In the genomic region with DNA sequence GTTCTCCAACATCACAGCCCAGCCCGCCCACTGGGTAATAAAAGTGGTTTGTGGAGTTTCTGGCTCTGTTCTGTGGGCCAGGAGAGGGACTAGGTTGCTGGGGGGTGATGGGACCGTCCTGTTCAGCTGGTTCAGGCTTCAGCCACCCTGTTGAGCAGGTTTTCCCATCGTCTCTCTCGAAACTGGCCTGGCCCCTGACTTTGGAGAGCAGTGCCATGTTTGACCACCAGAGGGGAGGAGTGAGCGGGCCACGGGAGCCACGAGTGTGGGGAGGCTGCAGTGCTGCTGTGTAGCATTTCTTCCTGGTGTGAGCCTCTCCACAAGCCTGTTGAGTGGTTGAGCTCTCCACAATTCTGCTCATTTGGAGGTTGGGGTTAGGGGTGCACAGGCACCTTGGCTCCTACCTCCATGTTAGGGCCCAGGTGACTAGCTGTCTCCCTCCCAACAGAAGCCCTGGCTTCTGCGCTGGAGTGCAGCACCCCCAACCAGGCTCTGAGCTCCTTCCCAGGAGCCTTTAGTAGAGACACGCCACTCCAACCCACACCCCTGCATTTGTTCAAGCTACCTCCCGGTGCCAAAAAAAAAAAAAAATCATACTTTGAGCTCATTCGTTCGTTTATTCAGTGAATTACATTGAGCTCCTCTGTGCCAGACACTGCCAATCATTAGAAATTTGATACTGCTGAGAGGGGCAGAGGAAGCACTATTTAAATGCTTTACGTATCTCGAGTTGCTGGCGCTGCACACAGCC, we compare ENCODE assay signal across 8 cellular contexts. TPM values are rescaled to one million over a fixed set of nuclear protein-coding genes. Genes with fewer than 3 reads are reported as not detected.
DNase-seq lines count a peak whose midpoint lies in the region; ATAC-seq and TF ChIP-seq lines count a peak whose summit lies in the region.

No MANE protein-coding gene starts in this region.

- H3K9me3 Mint-ChIP-seq in nephron: no peaks in the 10 kb centered on the region

- ATAC-seq in PC-3: peak; percentile 77
- ATAC-seq in stimulated activated naive CD8-positive, alpha-beta T cell treated with anti-CD3 and anti-CD28 coated beads, Interleukin-15, Interleukin-2, amounts not matched to agents 100 U/mL and 50 U/mL, for 24 hours: peak; percentile 81

- H3K79me2 ChIP-seq in PC-3 (ENCODE audit: low read length): no peaks in the 10 kb centered on the region

- H3F3A ChIP-seq in PC-3 (ENCODE audit: low read length, unreplicated experiment): peaks cover 14% of the 10 kb centered on the region

- peak; percentile 72 for DNase-seq in SIG-M5 treated with dmso at 0.1 percent for 504 hours (lab: John Stamatoyannopoulos, UW; ENCODE audit: unreplicated experiment)
- no peak for DNase-seq in SIG-M5 (lab: John Stamatoyannopoulos, UW)
- DNase-seq in HT1080 (ENCODE audit: low read depth): peak; percentile 63
- peak; percentile 97 for DNase-seq in PC-3
- peak; percentile 86 for DNase-seq in activated T-cell treated with anti-CD3 and anti-CD28 coated beads, Interleukin-2, amount 50 U/mL, for 1 hour
- no peak for DNase-seq in esophagus squamous epithelium (lab: John Stamatoyannopoulos, UW)
- DNase-seq in stimulated activated naive CD8-positive, alpha-beta T cell treated with anti-CD3 and anti-CD28 coated beads, Interleukin-15, Interleukin-2, amounts not matched to agents 100 U/mL and 50 U/mL, for 24 hours: peak; percentile 87

- no peak for TF ChIP-seq POLR2A in esophagus squamous epithelium (IDR thresholded peaks at IDR 0.05)

- peak; percentile 96 for TF ChIP-seq CTCF in PC-3 (conservative IDR thresholded peaks at IDR 0.05; ENCODE audit: low read depth, low read length)
- peak; percentile 87 to 99 (median 98) for TF ChIP-seq CTCF in esophagus squamous epithelium (IDR thresholded peaks at IDR 0.05)
- peak; percentile 87 to 94 (median 89) for TF ChIP-seq CTCF in nephron (IDR thresholded peaks at IDR 0.05; ENCODE audit: unreplicated experiment in 3 of 3)

- H3K4me3 Mint-ChIP-seq in nephron: no peak overlapping the region

- 46 to 57% methylated on average over 8 of the region's 15 CpGs for WGBS in esophagus squamous epithelium, 2 donors

- H3K4me1 ChIP-seq in PC-3 (ENCODE audit: insufficient read depth, low read length) (peaks cover 39% of the 10 kb centered on the region), esophagus squamous epithelium (peaks cover 22 to 71% (median 24%) of the 10 kb centered on the region in 3 donors)

- H3K27ac ChIP-seq in PC-3 (ENCODE audit: low read length) (peak overlapping the region; percentile 94), esophagus squamous epithelium (peak overlapping the region; percentile 75 to 86 (median 80))

- intact Hi-C loops in PC-3 (cut with micrococcal nuclease) (loop anchor here (1.0 to 5.0 kb wide), 4 partner anchors 37 to 160 kb away; a partner anchor contains a TSS), esophagus squamous epithelium (cut with DNase I) (loop anchor here (5.0 kb wide), 1 partner anchor 35 kb away; a partner anchor contains a TSS)

- peaks cover 12% of the 10 kb centered on the region for H3K27me3 Mint-ChIP-seq in nephron (ENCODE audit: low read depth)

- peak overlapping the region in 2 of 3 experiments; percentile 35 to 84 for H3K27ac Mint-ChIP-seq in nephron

- no peaks in the 10 kb centered on the region for H3K27me3 ChIP-seq in PC-3 (ENCODE audit: low read length)
- H3K27me3 ChIP-seq in esophagus squamous epithelium: peaks cover 0 to 10% (median 0%) of the 10 kb centered on the region in 4 donors

- peaks cover 3% of the 10 kb centered on the region for H3K36me3 Mint-ChIP-seq in nephron (ENCODE audit: low read depth)

- H3K9ac ChIP-seq in PC-3 (ENCODE audit: low read length): peak overlapping the region; percentile 64

- H2AFZ ChIP-seq in PC-3 (ENCODE audit: low read length): no peak overlapping the region; the same call in 1 of the 2 replicates

- H3K9me3 ChIP-seq in PC-3 (ENCODE audit: low read length): no peaks in the 10 kb centered on the region
- H3K9me3 ChIP-seq in esophagus squamous epithelium: no peaks in the 10 kb centered on the region

- H3K4me3 ChIP-seq in PC-3 (ENCODE audit: low read length) (no peak overlapping the region), esophagus squamous epithelium (no peak overlapping the region)

- H4K20me1 ChIP-seq in PC-3 (ENCODE audit: low read length): no peaks in the 10 kb centered on the region

- no peaks in the 10 kb centered on the region for H3K9me2 ChIP-seq in PC-3 (replicated peaks; ENCODE audit: low read length)

- H3K36me3 ChIP-seq in PC-3 (ENCODE audit: low read depth, low read length) (peaks cover 29% of the 10 kb centered on the region), esophagus squamous epithelium (peaks cover 0 to 46% (median 12%) of the 10 kb centered on the region in 3 donors)

- peaks cover 11% of the 10 kb centered on the region for H3K4me1 Mint-ChIP-seq in nephron

- CTCF ChIA-PET in PC-3 (lab: Charles Lee): interaction anchor here (0.6 to 3.8 kb wide), 25 partner anchors 11 to 163 kb away, joined by 3 to 80 read pairs (median 5); a partner anchor contains a TSS

- BruUV-seq in PC-3 (replicated peaks; lab: Mats Ljungman, UMichigan): no TSS peak

- POLR2A ChIA-PET in PC-3 (lab: Charles Lee; ENCODE audit: unreplicated experiment): interaction anchor here (0.5 to 0.6 kb wide), 2 partner anchors 33 to 108 kb away, joined by 3 to 8 read pairs; no protein-coding TSS in a partner anchor

- peak overlapping the region; percentile 64 for H3K4me2 ChIP-seq in PC-3 (ENCODE audit: low read length)

RNA-seq across cellular contexts. Expression of a gene that starts 13.9 kb away (rescaled TPM):
- 0.35 and 0.63 TPM in 2 replicates for total RNA-seq in HT1080 (2014; rRNA removed; shearing (Covaris generic))
- 0.06 TPM in 1 of 2 replicates, not detected in the other for polyA plus RNA-seq in HT1080 (2015; cell fraction: cytosol; rRNA removed)
- 0.51 and 0.66 TPM in 2 replicates for polyA plus RNA-seq in HT1080 (2015; cell fraction: nucleus; rRNA removed)
- total RNA-seq in PC-3 (2014; rRNA removed): 177 and 244 TPM in 2 replicates
- total RNA-seq in esophagus squamous epithelium: 100 to 1,000 TPM; 168 to 506 (median 215) TPM

RNA-seq across cellular contexts. Expression of a gene that starts 16.3 kb away (rescaled TPM):
- 0.43 and 1.5 TPM in 2 replicates for total RNA-seq in HT1080 (2014; rRNA removed; shearing (Covaris generic))
- polyA plus RNA-seq in HT1080 (2015; cell fraction: cytosol; rRNA removed): 0.53 and 0.58 TPM in 2 replicates
- polyA plus RNA-seq in HT1080 (2015; cell fraction: nucleus; rRNA removed): 0.24 and 1.2 TPM in 2 replicates
- total RNA-seq in PC-3 (2014; rRNA removed) (39.5 and 52.2 TPM in 2 replicates), esophagus squamous epithelium (100 to 1,000 TPM in 3 of 4 donors, 10 to 100 TPM in 1; 94.0 to 146 (median 123) TPM)

RNA-seq across cellular contexts. Expression of a gene that starts 29.3 kb away (rescaled TPM):
- total RNA-seq in HT1080 (2014; rRNA removed; shearing (Covaris generic)): not detected in 2 replicates
- polyA plus RNA-seq in HT1080 (2015; cell fraction: cytosol; rRNA removed): not detected in 2 replicates
- not detected in 2 replicates for polyA plus RNA-seq in HT1080 (2015; cell fraction: nucleus; rRNA removed)
- 0.33 TPM in 1 of 2 replicates, not detected in the other for total RNA-seq in PC-3 (2014; rRNA removed)
- total RNA-seq in esophagus squamous epithelium: under 1 TPM in 1 of 4 donors, not detected in 3; 0.68 TPM

RNA-seq across cellular contexts. Expression of a gene that starts 36.5 kb away (rescaled TPM):
- 36.4 and 36.8 TPM in 2 replicates for total RNA-seq in HT1080 (2014; rRNA removed; shearing (Covaris generic))
- 9.6 and 10.6 TPM in 2 replicates for polyA plus RNA-seq in HT1080 (2015; cell fraction: cytosol; rRNA removed)
- polyA plus RNA-seq in HT1080 (2015; cell fraction: nucleus; rRNA removed): 20.4 and 21.3 TPM in 2 replicates
- 37.6 and 39.5 TPM in 2 replicates for total RNA-seq in PC-3 (2014; rRNA removed)
- total RNA-seq in esophagus squamous epithelium: 10 to 100 TPM; 17.4 to 25.9 (median 20.7) TPM

RNA-seq across cellular contexts. Expression of a gene that starts 50.5 kb away (rescaled TPM):
- total RNA-seq in HT1080 (2014; rRNA removed; shearing (Covaris generic)): 28.0 and 40.7 TPM in 2 replicates
- polyA plus RNA-seq in HT1080 (2015; cell fraction: cytosol; rRNA removed): 24.7 and 42.0 TPM in 2 replicates
- 36.4 and 49.2 TPM in 2 replicates for polyA plus RNA-seq in HT1080 (2015; cell fraction: nucleus; rRNA removed)
- total RNA-seq in PC-3 (2014; rRNA removed): 51.2 and 53.3 TPM in 2 replicates
- total RNA-seq in esophagus squamous epithelium: 10 to 100 TPM; 13.9 to 24.0 (median 19.2) TPM

Comparison
In these comparisons a context has a peak if more than half of its experiments do, and no peak if none do; other contexts are left out.
1. DNase-seq: peak in SIG-M5 treated with dmso at 0.1 percent for 504 hours (single experiment), HT1080 (single experiment), PC-3 (single experiment), activated T-cell treated with anti-CD3 and anti-CD28 coated beads, Interleukin-2, amount 50 U/mL, for 1 hour (single experiment) and stimulated activated naive CD8-positive, alpha-beta T cell treated with anti-CD3 and anti-CD28 coated beads, Interleukin-15, Interleukin-2, amounts not matched to agents 100 U/mL and 50 U/mL, for 24 hours (single experiment); none in SIG-M5 (single experiment) and esophagus squamous epithelium (single experiment).
2. RNA of a gene that starts 13.9 kb away (total RNA-seq): 168 to 506 TPM in esophagus squamous epithelium and 177 to 244 TPM in PC-3; 0.35 to 0.63 TPM in HT1080; every median in the first group is over 100 times any median in the second.
3. RNA of a gene that starts 16.3 kb away (total RNA-seq): 94.0 to 146 TPM in esophagus squamous epithelium and 39.5 to 52.2 TPM in PC-3; 0.43 to 1.5 TPM in HT1080; every median in the first group is over 10 times any median in the second.
4. Peak in every context shown above with its lines, with median percentiles within 50 percentile points of each other: CTCF ChIP-seq.